ENCODE assay signal across 13 cellular contexts in the genomic region with DNA sequence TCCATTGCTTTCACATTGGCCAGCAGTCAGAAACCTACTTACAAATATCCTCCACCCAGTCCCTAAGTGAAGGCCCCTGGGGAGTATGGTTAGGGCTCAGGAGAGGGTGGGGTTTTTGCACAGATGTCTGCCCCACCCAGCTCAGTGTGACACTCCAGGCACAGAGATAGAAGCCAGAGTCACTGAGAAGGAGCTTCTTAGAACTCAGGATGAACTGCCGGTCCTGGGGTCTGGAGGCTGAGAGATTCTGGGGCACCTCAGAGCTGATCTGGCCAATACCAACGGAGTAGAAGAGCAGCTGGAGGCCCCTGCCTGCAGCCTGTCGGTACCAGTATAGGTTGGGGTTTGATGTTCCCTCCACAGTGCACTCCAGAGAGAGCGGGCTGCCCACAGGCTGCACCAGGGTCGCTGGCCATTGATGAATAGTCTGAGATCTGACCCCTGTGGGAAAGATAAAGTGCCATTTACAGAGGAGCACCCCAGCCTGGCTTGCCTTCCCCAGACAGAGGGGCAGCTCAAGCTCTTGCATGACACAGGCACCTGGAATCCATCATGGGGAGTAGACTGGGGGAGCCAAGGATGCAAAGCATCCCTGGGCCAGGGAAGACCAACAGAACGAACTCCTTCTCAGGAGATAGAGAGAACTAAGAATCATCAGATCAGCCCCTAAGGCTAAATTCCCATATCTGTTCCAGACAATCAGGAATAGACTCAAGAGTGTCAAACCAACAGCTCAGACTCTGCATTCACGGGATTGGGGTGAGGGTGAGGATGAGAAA. TPM values are rescaled to one million over a fixed set of nuclear protein-coding genes. Genes with fewer than 3 reads are reported as not detected.
A peak's percentile ranks its signal among the peaks of the same experiment; 100 is the strongest.
DNase-seq lines count a peak whose midpoint lies in the region; ATAC-seq, FAIRE-seq and TF ChIP-seq lines count a peak whose summit lies in the region.
"Had no signal": no experiment of that assay in that cellular context is flagged by ENCODE, and none has a peak within 500 bp of the region (broad histone marks: within the 10 kb centered on the region; RNA-seq: fewer than 3 reads in every experiment).

No MANE protein-coding gene starts in this region.

- DNase-seq in ELF-1 (ENCODE audit: low read depth, low spot score) (peak; percentile 57), PC-9 (peak in 1 of 2 experiments; percentile 71), endodermal cell (peak; percentile 65), GM12892 (ENCODE audit: insufficient read length) (no peak), lower leg skin (ENCODE audit: low spot score in 2 of 2) (no peak), NCI-H1436 (lab: John Stamatoyannopoulos, UW) (no peak)
- DNase-seq: C1 segment of cervical spinal cord had no signal

- WGBS in endodermal cell (ENCODE audit: insufficient coverage in 1 of 2, insufficient read length in 1 of 2), 2 experiments: 51 to 59% methylated on average over 2 to 7 of the region's 7 CpGs
- 51 to 53% methylated on average over 7 of the region's 7 CpGs for WGBS in lower leg skin, 2 donors

- TF ChIP-seq CTCF in 22Rv1 (IDR thresholded peaks at IDR 0.05) (no peak), PC-9 (conservative IDR thresholded peaks at IDR 0.05) (no peak), endodermal cell (conservative IDR thresholded peaks at IDR 0.05) (no peak), lower leg skin (IDR thresholded peaks at IDR 0.05) (no peak)

- H3K36me3 ChIP-seq in PC-9 (ENCODE audit: low read depth): no peaks in the 10 kb centered on the region
- no peaks in the 10 kb centered on the region for H3K36me3 ChIP-seq in endodermal cell (ENCODE audit: control insufficient read depth, insufficient read depth, low read length)
- H3K36me3 ChIP-seq: ascending aorta had no signal

- no peak for ATAC-seq in GM21723 (IDR thresholded peaks at IDR 0.05; ENCODE audit: unreplicated experiment)

- no peaks in the 10 kb centered on the region for H4K20me1 ChIP-seq in PC-9 (ENCODE audit: insufficient read depth)

- H3K27ac ChIP-seq in 22Rv1: peak overlapping the region; percentile 40
- peak overlapping the region; percentile 96 for H3K27ac ChIP-seq in PC-9
- H3K27ac ChIP-seq in endodermal cell (ENCODE audit: low read depth, low read length): no peak overlapping the region
- H3K27ac ChIP-seq: ascending aorta had no signal

- no peaks in the 10 kb centered on the region for H3K36me3 Mint-ChIP-seq in endodermal cell (ENCODE audit: low read depth)

- H3K9me3 ChIP-seq in PC-9 (ENCODE audit: insufficient read depth, low read depth) (no peaks in the 10 kb centered on the region; the same call in 1 of the 2 replicates), endodermal cell (ENCODE audit: control insufficient read depth, low read length) (no peaks in the 10 kb centered on the region)
- H3K9me3 ChIP-seq: ascending aorta had no signal

- TSS peak; percentile 72 for BruUV-seq in PC-9 (replicated peaks; lab: Mats Ljungman, UMichigan)

- H3K27me3 Mint-ChIP-seq in endodermal cell (ENCODE audit: insufficient read depth): peaks cover 30% of the 10 kb centered on the region

- H3K27ac Mint-ChIP-seq in endodermal cell: peak overlapping the region; percentile 98

- peak overlapping the region; percentile 29 for H3K9ac ChIP-seq in endodermal cell (ENCODE audit: extremely low read depth, low read length, poor library complexity, severe bottlenecking)

- H3K4me3 Mint-ChIP-seq in endodermal cell: peak overlapping the region; percentile 32

- intact Hi-C loops in PC-9 (cut with micrococcal nuclease; ENCODE audit: unreplicated experiment) (loop anchor here (1.0 to 10.0 kb wide), 4 partner anchors 42 to 436 kb away; no protein-coding TSS in a partner anchor), lower leg skin (cut with DNase I; ENCODE audit: low total_unique reads) (no loop called here)

- POLR2A ChIA-PET in PC-9 (lab: Charles Lee; ENCODE audit: unreplicated experiment): interaction anchor here (0.6 to 1.3 kb wide), 6 partner anchors 14 to 443 kb away, joined by 3 to 11 read pairs (median 4); a partner anchor contains a TSS

- H3K79me2 ChIP-seq in PC-9 (ENCODE audit: low read depth): peaks cover 6% of the 10 kb centered on the region; the same call in 1 of the 2 replicates

- CTCF ChIA-PET in PC-9 (lab: Charles Lee): interaction anchor here (0.6 to 2.1 kb wide), 6 partner anchors 29 to 596 kb away, joined by 4 to 10 read pairs (median 6); a partner anchor contains a TSS

- peaks cover 69% of the 10 kb centered on the region for H3F3A ChIP-seq in PC-9 (ENCODE audit: insufficient read depth, low read depth)

- no peak overlapping the region; the same call in 1 of the 2 replicates for H3K4me3 ChIP-seq in PC-9
- H3K4me3 ChIP-seq in endodermal cell (ENCODE audit: low read length): peak overlapping the region; percentile 25
- no peak overlapping the region for H3K4me3 ChIP-seq in lower leg skin (ENCODE audit: low read depth, poor library complexity, severe bottlenecking)
- H3K4me3 ChIP-seq: ascending aorta had no signal

- peaks cover 35% of the 10 kb centered on the region for H3K4me1 Mint-ChIP-seq in endodermal cell

- no peak overlapping the region for H2AFZ ChIP-seq in PC-9

- no peak for FAIRE-seq in GM12892 (lab: Jason Lieb, UNC)
- FAIRE-seq: endometrium, RCC 7860 had no signal

- H3K4me2 ChIP-seq in PC-9: peak overlapping the region; percentile 59

- no peaks in the 10 kb centered on the region for H3K9me2 ChIP-seq in PC-9 (ENCODE audit: insufficient read depth)

- H3K9me3 Mint-ChIP-seq in endodermal cell: no peaks in the 10 kb centered on the region

- no peaks in the 10 kb centered on the region for H3K27me3 ChIP-seq in PC-9 (ENCODE audit: insufficient read depth, low read depth)
- no peaks in the 10 kb centered on the region for H3K27me3 ChIP-seq in endodermal cell (ENCODE audit: control insufficient read depth, insufficient read depth, low read length, poor library complexity, severe bottlenecking)
- H3K27me3 ChIP-seq: ascending aorta had no signal

- TF ChIP-seq POLR2A in GM12892 (IDR thresholded peaks at IDR 0.05; ENCODE audit: low read depth, low read length) (no peak), lower leg skin (IDR thresholded peaks at IDR 0.05) (no peak)

- H3K4me1 ChIP-seq in PC-9 (replicated peaks; ENCODE audit: insufficient read depth) (peaks cover 71% of the 10 kb centered on the region), endodermal cell (ENCODE audit: control insufficient read depth, insufficient read depth, low read length) (peaks cover 15% of the 10 kb centered on the region)
- H3K4me1 ChIP-seq: ascending aorta had no signal

RNA-seq across cellular contexts. Expression of a gene that starts 41.9 kb away (rescaled TPM):
- total RNA-seq in PC-9 (2021) (not detected in 2 replicates), endodermal cell (1 to 10 TPM; 4.8 to 9.9 TPM), lower leg skin (1 to 10 TPM in 1 of 4 donors, not detected in 3; 1.2 TPM)
- 58.7 TPM for polyA plus RNA-seq in endodermal cell (2013, experiment 1 of 2)
- 62.2 TPM for polyA plus RNA-seq in endodermal cell (2013, experiment 2 of 2)
- 0.91 TPM for polyA plus RNA-seq in GM12892 (2012; ENCODE audit: missing spikeins)
- total RNA-seq: ascending aorta, skeletal muscle tissue had no signal

RNA-seq across cellular contexts. Expression of a gene that starts 42.2 kb away (rescaled TPM):
- 39.2 and 72.9 TPM in 2 replicates for total RNA-seq in PC-9 (2021)
- total RNA-seq in endodermal cell: 10 to 100 TPM; 33.2 to 36.9 TPM
- 16.0 TPM for polyA plus RNA-seq in endodermal cell (2013, experiment 1 of 2)
- polyA plus RNA-seq in endodermal cell (2013, experiment 2 of 2): 14.1 TPM
- polyA plus RNA-seq in GM12892 (2012; ENCODE audit: missing spikeins): 0.30 TPM
- total RNA-seq in lower leg skin: 100 to 1,000 TPM; 158 to 346 (median 221) TPM

Comparison
In these comparisons a context has a peak if more than half of its experiments do, and no peak if none do; other contexts are left out.
1. DNase-seq: peak in ELF-1 (single experiment) and endodermal cell (single experiment); none in GM12892 (single experiment), lower leg skin (0 of 2) and NCI-H1436 (single experiment).